Comparison of ENCODE assay signal across 15 cellular contexts in the genomic region with DNA sequence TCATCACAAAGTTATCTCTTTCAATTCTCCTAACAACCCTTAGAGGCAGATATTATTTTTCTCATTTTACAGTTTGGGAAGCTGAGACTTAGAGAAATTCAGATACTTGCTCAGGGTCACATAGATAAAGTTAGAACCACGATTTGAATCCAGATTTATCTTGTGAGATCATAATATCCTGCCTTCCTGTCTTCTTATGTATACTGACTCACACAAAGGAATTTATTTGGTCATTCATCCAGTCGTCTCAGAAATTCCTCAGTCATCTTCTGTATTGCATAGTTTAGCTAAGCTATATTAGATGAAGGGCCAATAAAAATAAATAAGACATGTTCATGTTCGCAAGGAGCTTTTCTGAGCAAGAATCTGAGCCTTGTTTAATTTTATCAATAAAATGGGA. TPM values are rescaled to one million over a fixed set of nuclear protein-coding genes. Genes with fewer than 3 reads are reported as not detected.
A peak's percentile ranks its signal among the peaks of the same experiment; 100 is the strongest.
DNase-seq lines count a peak whose midpoint lies in the region; ATAC-seq and TF ChIP-seq lines count a peak whose summit lies in the region.
"Had no signal": no experiment of that assay in that cellular context is flagged by ENCODE, and none has a peak within 500 bp of the region (broad histone marks: within the 10 kb centered on the region; RNA-seq: fewer than 3 reads in every experiment).

No MANE protein-coding gene starts in this region.

- CTCF ChIA-PET in A673 (lab: Charles Lee), result no interaction called here

- H3K27me3 ChIP-seq in A673 (replicated peaks; ENCODE audit: insufficient read depth, low read depth, low read length, poor library complexity) (no peaks in the 10 kb centered on the region), right atrium auricular region (no peaks in the 10 kb centered on the region)
- H3K27me3 ChIP-seq: transverse colon had no signal

- H3K4me3 ChIP-seq in A673 (ENCODE audit: low read depth, low read length, poor library complexity, severe bottlenecking) (no peak overlapping the region), astrocyte of the cerebellum (ENCODE audit: low read depth, low read length) (no peak overlapping the region), right atrium auricular region (no peak overlapping the region)
- H3K4me3 ChIP-seq: transverse colon had no signal

- H3K4me1 ChIP-seq in A673 (ENCODE audit: insufficient read depth, low read length, poor library complexity, severe bottlenecking), result no peaks in the 10 kb centered on the region
- H3K4me1 ChIP-seq in right atrium auricular region, result no peaks in the 10 kb centered on the region

- BruUV-seq in A673 (replicated peaks; lab: Mats Ljungman, UMichigan), result no TSS peak

- POLR2A ChIA-PET in A673 (lab: Charles Lee; ENCODE audit: low non-redundant PET), result no interaction called here

- no peak for ATAC-seq in HG02588 (IDR thresholded peaks at IDR 0.05; ENCODE audit: unreplicated experiment)
- ATAC-seq: left colon had no signal

- DNase-seq in A673 (ENCODE audit: low spot score) (peak; percentile 3), HPDE6-E6E7 (ENCODE audit: extremely low spot score) (peak; percentile 23), astrocyte of the cerebellum (ENCODE audit: low read depth) (peak; percentile 68), glomerular visceral epithelial cell (ENCODE audit: extremely low spot score) (peak; percentile 72), right atrium auricular region (ENCODE audit: low spot score) (no peak), NCI-H82 treated with DMSO at 0.1 percent for 48 hours (lab: John Stamatoyannopoulos, UW; ENCODE audit: unreplicated experiment) (no peak), NCI-H748 (lab: John Stamatoyannopoulos, UW; ENCODE audit: unreplicated experiment) (no peak)
- DNase-seq: activated CD4-positive, CD25-positive, alpha-beta regulatory T cell; activated T-cell treated with anti-CD3 and anti-CD28 coated beads, Interleukin-2, amount 50 U/mL, for 48 hours; AML-193; left colon; NCI-H1048; NCI-H748 treated with DMSO at 0.1 percent for 48 hours; transverse colon had no signal

- H3K27ac ChIP-seq in A673 (ENCODE audit: low read depth, low read length, poor library complexity, severe bottlenecking) (no peak overlapping the region), right atrium auricular region (no peak overlapping the region)
- H3K27ac ChIP-seq: transverse colon had no signal

- intact Hi-C loops in A673 (cut with micrococcal nuclease; ENCODE audit: unreplicated experiment), result no loop called here

- no peaks in the 10 kb centered on the region for H3K9me3 ChIP-seq in A673 (ENCODE audit: low read depth, low read length, poor library complexity, severe bottlenecking)
- no peaks in the 10 kb centered on the region for H3K9me3 ChIP-seq in right atrium auricular region
- H3K9me3 ChIP-seq: transverse colon had no signal

- in situ Hi-C loops in astrocyte of the cerebellum (cut with HindIII; ENCODE audit: low sequenced_read_pairs), result no loop called here

- TF ChIP-seq CTCF in A673 (conservative IDR thresholded peaks at IDR 0.05; ENCODE audit: low read depth, low read length) (no peak), astrocyte of the cerebellum (IDR thresholded peaks at IDR 0.05; ENCODE audit: low read depth, low read length, missing control alignments) (no peak), right atrium auricular region (IDR thresholded peaks at IDR 0.05) (no peak)

- H3K36me3 ChIP-seq in A673 (ENCODE audit: insufficient read depth, low read length, poor library complexity, severe bottlenecking) (no peaks in the 10 kb centered on the region), right atrium auricular region (no peaks in the 10 kb centered on the region)
- H3K36me3 ChIP-seq: transverse colon had no signal

RNA-seq across cellular contexts. Expression of a gene that starts 35.8 kb away (rescaled TPM):
- total RNA-seq in A673 (2021) (0.11 and 0.52 TPM in 2 replicates), right atrium auricular region (1 to 10 TPM; 3.8 to 7.6 TPM)

Comparison
In these comparisons a context has a peak if more than half of its experiments do, and no peak if none do; other contexts are left out.
1. DNase-seq: peak in A673 (single experiment), HPDE6-E6E7 (single experiment), astrocyte of the cerebellum (single experiment) and glomerular visceral epithelial cell (single experiment); none in right atrium auricular region (single experiment), NCI-H82 treated with DMSO at 0.1 percent for 48 hours (single experiment) and NCI-H748 (single experiment).